22 cellular contexts compared by ENCODE assay signal in the genomic region with DNA sequence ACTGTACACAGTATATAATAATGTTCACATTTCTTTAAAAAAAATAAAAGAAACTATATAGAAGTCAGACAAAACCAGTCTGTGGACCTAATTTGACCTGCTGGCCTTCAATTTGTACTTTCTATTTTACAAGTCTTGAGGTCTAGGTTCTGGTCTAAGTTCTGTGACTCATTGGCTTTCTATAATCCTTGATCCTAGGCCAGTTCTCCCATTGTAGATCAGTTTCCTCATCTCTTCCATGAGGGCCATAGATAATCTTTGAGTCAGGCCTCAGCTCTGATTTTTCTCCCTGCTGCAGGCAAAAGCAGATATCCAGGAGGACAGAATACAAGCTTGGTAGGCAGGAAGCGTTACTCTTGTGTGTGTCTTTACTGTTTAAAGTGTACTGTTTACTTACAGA.
"Had no signal": no experiment of that assay in that cellular context is flagged by ENCODE, and none has a peak within 500 bp of the region (broad histone marks: within the 10 kb centered on the region; RNA-seq: fewer than 3 reads in every experiment).

No MANE protein-coding gene starts in this region.

- H3K36me3 ChIP-seq: brain microvascular endothelial cell, transverse colon, vagina, WERI-Rb-1 had no signal

- H3K36me3 Mint-ChIP-seq: activated naive CD4-positive, alpha-beta T cell treated with anti-CD3 and anti-CD28 coated beads, Interleukin-2, amount 50 U/mL, for 72 hours had no signal

- H3K4me3 ChIP-seq: transverse colon, vagina had no signal

- H3K27me3 Mint-ChIP-seq: activated CD8-positive, alpha-beta T cell treated with anti-CD3 and anti-CD28 coated beads for 36 hours had no signal

- DNase-seq: activated CD4-positive, alpha-beta T cell treated with anti-CD3 and anti-CD28 coated beads for 4 hours; activated CD8-positive, alpha-beta T cell treated with anti-CD3 and anti-CD28 coated beads for 36 hours; activated effector memory CD4-positive, alpha-beta T cell treated with anti-CD3 and anti-CD28 coated beads, Interleukin-2, amount 50 U/mL, for 16 hours; activated T-cell treated with anti-CD3 and anti-CD28 coated beads, Interleukin-2, amount 50 U/mL, for 48 hours; brain microvascular endothelial cell; erythroblast; head of caudate nucleus; kidney glomerular epithelial cell; nucleus accumbens; posterior cingulate gyrus; retina; stimulated activated CD4-positive, alpha-beta T cell treated with anti-CD3 and anti-CD28 coated beads, Interleukin-4, amount 100 ng/mL, for 1 hour; stimulated activated CD8-positive, alpha-beta memory T cell treated with anti-CD3 and anti-CD28 coated beads, Interleukin-4, amount 100 ng/mL, for 48 hours; stimulated activated naive CD8-positive, alpha-beta T cell treated with anti-CD3 and anti-CD28 coated beads, Interleukin-15, Interleukin-2, amounts not matched to agents 100 U/mL and 50 U/mL, for 24 hours; T1000; transverse colon; WERI-Rb-1 had no signal

- H3K9me3 Mint-ChIP-seq: activated CD8-positive, alpha-beta T cell treated with anti-CD3 and anti-CD28 coated beads for 36 hours; activated naive CD4-positive, alpha-beta T cell treated with anti-CD3 and anti-CD28 coated beads, Interleukin-2, amount 50 U/mL, for 72 hours; dendritic cell treated with granulocyte-macrophage colony-stimulating factor and Interleukin-4, amounts not matched to agents 40 ng/mL and 50 ng/mL, for 4 days; nephron had no signal

- H3K27me3 ChIP-seq: brain microvascular endothelial cell, foreskin keratinocyte, transverse colon, vagina had no signal

- ATAC-seq: activated CD8-positive, alpha-beta T cell treated with anti-CD3 and anti-CD28 coated beads for 36 hours; activated naive CD4-positive, alpha-beta T cell treated with anti-CD3 and anti-CD28 coated beads, Interleukin-2, amount 50 U/mL, for 72 hours; foreskin keratinocyte; stimulated activated naive CD8-positive, alpha-beta T cell treated with anti-CD3 and anti-CD28 coated beads, Interleukin-15, Interleukin-2, amounts not matched to agents 100 U/mL and 50 U/mL, for 24 hours had no signal

- H3K27ac Mint-ChIP-seq: activated CD8-positive, alpha-beta T cell treated with anti-CD3 and anti-CD28 coated beads for 36 hours; activated naive CD4-positive, alpha-beta T cell treated with anti-CD3 and anti-CD28 coated beads, Interleukin-2, amount 50 U/mL, for 72 hours; dendritic cell treated with granulocyte-macrophage colony-stimulating factor and Interleukin-4, amounts not matched to agents 40 ng/mL and 50 ng/mL, for 4 days; nephron had no signal

- H3K4me3 Mint-ChIP-seq: activated CD8-positive, alpha-beta T cell treated with anti-CD3 and anti-CD28 coated beads for 36 hours; dendritic cell treated with granulocyte-macrophage colony-stimulating factor and Interleukin-4, amounts not matched to agents 40 ng/mL and 50 ng/mL, for 4 days; nephron had no signal

- H3K4me1 Mint-ChIP-seq: nephron had no signal
